ENCODE assay signal across 1 cellular context in the genomic region with DNA sequence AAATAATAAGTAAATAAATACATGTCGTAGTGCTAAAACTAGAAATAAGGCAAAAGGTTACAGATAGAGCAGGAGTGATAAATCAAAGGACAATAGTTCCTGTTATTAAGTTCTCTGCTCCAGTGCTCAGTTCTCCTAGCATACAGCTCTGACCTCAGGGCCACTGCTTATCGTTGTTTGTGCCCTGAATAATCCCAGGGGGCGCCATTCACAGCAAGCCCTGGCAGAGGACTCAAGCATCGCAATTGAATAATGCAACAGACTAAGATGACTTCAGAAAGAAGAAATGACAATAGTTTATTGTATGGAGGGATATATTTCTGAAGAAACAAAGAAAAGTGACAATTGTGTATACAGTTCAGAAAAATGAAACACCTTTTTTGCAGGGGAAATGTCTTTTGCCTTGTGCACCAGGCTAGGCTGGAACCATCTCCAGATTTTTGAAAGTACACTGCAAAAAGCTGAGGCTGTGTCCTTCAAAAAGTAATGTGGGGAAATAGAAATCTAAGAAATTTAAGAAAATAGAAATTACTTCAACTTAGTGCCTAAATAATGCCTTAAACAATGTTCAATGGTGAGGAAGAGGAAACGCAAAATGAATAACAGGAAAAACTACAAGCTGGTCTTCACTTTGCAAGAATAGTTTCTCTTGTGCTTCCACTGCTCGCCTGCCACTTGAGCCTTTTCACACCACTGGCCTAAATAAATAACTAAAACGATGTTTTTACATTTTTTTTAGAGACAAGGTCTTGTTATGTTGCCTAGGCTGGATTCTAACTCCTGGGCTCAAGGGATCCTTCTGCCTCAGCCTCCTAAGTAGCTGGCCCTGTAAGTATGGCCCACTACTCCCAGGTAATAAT.
A peak's percentile ranks its signal among the peaks of the same experiment; 100 is the strongest.
TF ChIP-seq lines count a peak whose summit lies in the region.

No MANE protein-coding gene starts in this region.

TF ChIP-seq in HepG2, 621 proteins besides CTCF, POLR2A, EP300 and RAD21 (continued from another document):
- TF ChIP-seq, protein P1, sequence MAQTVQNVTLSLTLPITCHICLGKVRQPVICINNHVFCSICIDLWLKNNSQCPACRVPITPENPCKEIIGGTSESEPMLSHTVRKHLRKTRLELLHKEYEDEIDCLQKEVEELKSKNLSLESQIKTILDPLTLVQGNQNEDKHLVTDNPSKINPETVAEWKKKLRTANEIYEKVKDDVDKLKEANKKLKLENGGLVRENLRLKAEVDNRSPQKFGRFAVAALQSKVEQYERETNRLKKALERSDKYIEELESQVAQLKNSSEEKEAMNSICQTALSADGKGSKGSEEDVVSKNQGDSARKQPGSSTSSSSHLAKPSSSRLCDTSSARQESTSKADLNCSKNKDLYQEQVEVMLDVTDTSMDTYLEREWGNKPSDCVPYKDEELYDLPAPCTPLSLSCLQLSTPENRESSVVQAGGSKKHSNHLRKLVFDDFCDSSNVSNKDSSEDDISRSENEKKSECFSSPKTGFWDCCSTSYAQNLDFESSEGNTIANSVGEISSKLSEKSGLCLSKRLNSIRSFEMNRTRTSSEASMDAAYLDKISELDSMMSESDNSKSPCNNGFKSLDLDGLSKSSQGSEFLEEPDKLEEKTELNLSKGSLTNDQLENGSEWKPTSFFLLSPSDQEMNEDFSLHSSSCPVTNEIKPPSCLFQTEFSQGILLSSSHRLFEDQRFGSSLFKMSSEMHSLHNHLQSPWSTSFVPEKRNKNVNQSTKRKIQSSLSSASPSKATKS (CRISPR knock-in tag; IDR thresholded peaks at IDR 0.05) = no peak
- TF ChIP-seq ZNF737 (CRISPR knock-in tag; IDR thresholded peaks at IDR 0.05; ENCODE audit: borderline replicate concordance) (no peak), ZNF256 (CRISPR knock-in tag; conservative IDR thresholded peaks at IDR 0.05) (no peak), SOX5 (CRISPR knock-in tag; IDR thresholded peaks at IDR 0.05; ENCODE audit: borderline replicate concordance) (peak; percentile 27; the same call in 1 of the 2 replicates), ZNF496 (CRISPR knock-in tag; IDR thresholded peaks at IDR 0.05; ENCODE audit: insufficient replicate concordance) (no peak), ZNF350 (CRISPR knock-in tag; IDR thresholded peaks at IDR 0.05; ENCODE audit: borderline replicate concordance, low read depth) (no peak), ELF1 (CRISPR knock-in tag; IDR thresholded peaks at IDR 0.05) (no peak), ASH2L (IDR thresholded peaks at IDR 0.05; ENCODE audit: insufficient read length, low read depth, low read length) (no peak), ARHGAP35 (CRISPR knock-in tag; IDR thresholded peaks at IDR 0.05; ENCODE audit: borderline replicate concordance) (no peak), PHF5A (CRISPR knock-in tag; IDR thresholded peaks at IDR 0.05; ENCODE audit: low read depth, unreplicated experiment) (no peak), BRCA1 (CRISPR knock-in tag; IDR thresholded peaks at IDR 0.05) (no peak), FOXK1 (CRISPR knock-in tag; IDR thresholded peaks at IDR 0.05; ENCODE audit: borderline replicate concordance, low read depth) (no peak), CC2D1A (CRISPR knock-in tag; IDR thresholded peaks at IDR 0.05) (no peak), MAFF (IDR thresholded peaks at IDR 0.05; ENCODE audit: low read depth, low read length) (no peak), HOXD1 (CRISPR knock-in tag; IDR thresholded peaks at IDR 0.05) (no peak), NR2F1 (CRISPR knock-in tag; IDR thresholded peaks at IDR 0.05) (0 out of 4 replicates have a peak, but pooled peaks of 1 of the 2 experiments have one; percentile 31), STAG1 (CRISPR knock-in tag; IDR thresholded peaks at IDR 0.05) (peak; percentile 73), FOSL2 (CRISPR knock-in tag; IDR thresholded peaks at IDR 0.05) (peak; percentile 40; the same call in 1 of the 2 replicates), NR2F2 (IDR thresholded peaks at IDR 0.05; ENCODE audit: borderline replicate concordance, low read depth) (no peak), ZBTB1 (CRISPR knock-in tag; IDR thresholded peaks at IDR 0.05; ENCODE audit: borderline replicate concordance) (no peak), SOX13 (IDR thresholded peaks at IDR 0.05) (no peak), SOX13 (CRISPR knock-in tag; conservative IDR thresholded peaks at IDR 0.05 in 1 of 2, IDR thresholded peaks at IDR 0.05 in 1 of 2) (peak in 1 of 2 experiments; percentile 33; a peak in 1 of 4 replicates), ZNF550 (CRISPR knock-in tag; IDR thresholded peaks at IDR 0.05; ENCODE audit: borderline replicate concordance) (no peak), SAP130 (CRISPR knock-in tag; IDR thresholded peaks at IDR 0.05; ENCODE audit: low read depth) (0 out of 2 replicates have a peak, but pooled peaks have one; percentile 18), ZNF724P (CRISPR knock-in tag; IDR thresholded peaks at IDR 0.05; ENCODE audit: borderline replicate concordance) (no peak), SP4 (CRISPR knock-in tag; IDR thresholded peaks at IDR 0.05) (no peak), GATAD2A (CRISPR knock-in tag; IDR thresholded peaks at IDR 0.05) (peak; percentile 49; the same call in 1 of the 2 replicates), XRCC5 (optimal IDR thresholded peaks at IDR 0.05; ENCODE audit: low read length) (peak; percentile 76)
- TF ChIP-seq, protein P2, sequence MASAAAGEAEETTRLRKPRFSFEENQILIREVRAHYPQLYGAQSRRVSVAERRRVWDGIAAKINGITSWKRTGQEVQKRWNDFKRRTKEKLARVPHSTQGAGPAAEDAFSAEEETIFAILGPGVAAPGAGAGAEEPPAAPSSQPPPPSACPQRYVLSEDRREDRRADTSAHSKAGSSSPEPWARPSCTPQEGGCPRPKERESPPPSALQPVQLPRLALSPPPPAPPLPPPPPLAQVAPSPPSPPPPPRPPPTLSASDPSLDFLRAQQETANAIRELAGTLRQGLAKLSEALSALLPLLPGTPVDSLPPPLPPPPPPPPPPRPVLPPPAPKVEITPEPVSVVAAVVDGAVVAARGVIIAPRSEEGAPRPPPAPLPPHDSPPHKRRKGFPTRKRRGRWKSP (CRISPR knock-in tag; IDR thresholded peaks at IDR 0.05) = no peak
- TF ChIP-seq, protein P3, sequence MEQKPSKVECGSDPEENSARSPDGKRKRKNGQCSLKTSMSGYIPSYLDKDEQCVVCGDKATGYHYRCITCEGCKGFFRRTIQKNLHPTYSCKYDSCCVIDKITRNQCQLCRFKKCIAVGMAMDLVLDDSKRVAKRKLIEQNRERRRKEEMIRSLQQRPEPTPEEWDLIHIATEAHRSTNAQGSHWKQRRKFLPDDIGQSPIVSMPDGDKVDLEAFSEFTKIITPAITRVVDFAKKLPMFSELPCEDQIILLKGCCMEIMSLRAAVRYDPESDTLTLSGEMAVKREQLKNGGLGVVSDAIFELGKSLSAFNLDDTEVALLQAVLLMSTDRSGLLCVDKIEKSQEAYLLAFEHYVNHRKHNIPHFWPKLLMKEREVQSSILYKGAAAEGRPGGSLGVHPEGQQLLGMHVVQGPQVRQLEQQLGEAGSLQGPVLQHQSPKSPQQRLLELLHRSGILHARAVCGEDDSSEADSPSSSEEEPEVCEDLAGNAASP (CRISPR knock-in tag; IDR thresholded peaks at IDR 0.05; ENCODE audit: borderline replicate concordance) = no peak
- TF ChIP-seq, protein P4, sequence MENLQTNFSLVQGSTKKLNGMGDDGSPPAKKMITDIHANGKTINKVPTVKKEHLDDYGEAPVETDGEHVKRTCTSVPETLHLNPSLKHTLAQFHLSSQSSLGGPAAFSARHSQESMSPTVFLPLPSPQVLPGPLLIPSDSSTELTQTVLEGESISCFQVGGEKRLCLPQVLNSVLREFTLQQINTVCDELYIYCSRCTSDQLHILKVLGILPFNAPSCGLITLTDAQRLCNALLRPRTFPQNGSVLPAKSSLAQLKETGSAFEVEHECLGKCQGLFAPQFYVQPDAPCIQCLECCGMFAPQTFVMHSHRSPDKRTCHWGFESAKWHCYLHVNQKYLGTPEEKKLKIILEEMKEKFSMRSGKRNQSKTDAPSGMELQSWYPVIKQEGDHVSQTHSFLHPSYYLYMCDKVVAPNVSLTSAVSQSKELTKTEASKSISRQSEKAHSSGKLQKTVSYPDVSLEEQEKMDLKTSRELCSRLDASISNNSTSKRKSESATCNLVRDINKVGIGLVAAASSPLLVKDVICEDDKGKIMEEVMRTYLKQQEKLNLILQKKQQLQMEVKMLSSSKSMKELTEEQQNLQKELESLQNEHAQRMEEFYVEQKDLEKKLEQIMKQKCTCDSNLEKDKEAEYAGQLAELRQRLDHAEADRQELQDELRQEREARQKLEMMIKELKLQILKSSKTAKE (CRISPR knock-in tag; IDR thresholded peaks at IDR 0.05; ENCODE audit: borderline replicate concordance) = no peak
- TF ChIP-seq, protein P5, sequence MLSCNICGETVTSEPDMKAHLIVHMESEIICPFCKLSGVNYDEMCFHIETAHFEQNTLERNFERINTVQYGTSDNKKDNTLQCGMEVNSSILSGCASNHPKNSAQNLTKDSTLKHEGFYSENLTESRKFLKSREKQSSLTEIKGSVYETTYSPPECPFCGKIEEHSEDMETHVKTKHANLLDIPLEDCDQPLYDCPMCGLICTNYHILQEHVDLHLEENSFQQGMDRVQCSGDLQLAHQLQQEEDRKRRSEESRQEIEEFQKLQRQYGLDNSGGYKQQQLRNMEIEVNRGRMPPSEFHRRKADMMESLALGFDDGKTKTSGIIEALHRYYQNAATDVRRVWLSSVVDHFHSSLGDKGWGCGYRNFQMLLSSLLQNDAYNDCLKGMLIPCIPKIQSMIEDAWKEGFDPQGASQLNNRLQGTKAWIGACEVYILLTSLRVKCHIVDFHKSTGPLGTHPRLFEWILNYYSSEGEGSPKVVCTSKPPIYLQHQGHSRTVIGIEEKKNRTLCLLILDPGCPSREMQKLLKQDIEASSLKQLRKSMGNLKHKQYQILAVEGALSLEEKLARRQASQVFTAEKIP (CRISPR knock-in tag; IDR thresholded peaks at IDR 0.05; ENCODE audit: borderline replicate concordance) = no peak
